1 cellular context compared by ENCODE assay signal in genomic region chr7:44847509-44847919, GRCh38.
TF ChIP-seq lines count a peak whose summit lies in the region.

No MANE protein-coding gene starts in this region.

TF ChIP-seq in HEK293, 187 proteins besides CTCF, POLR2A, EP300 and RAD21 (continued from another document):
- TF ChIP-seq, protein P1, sequence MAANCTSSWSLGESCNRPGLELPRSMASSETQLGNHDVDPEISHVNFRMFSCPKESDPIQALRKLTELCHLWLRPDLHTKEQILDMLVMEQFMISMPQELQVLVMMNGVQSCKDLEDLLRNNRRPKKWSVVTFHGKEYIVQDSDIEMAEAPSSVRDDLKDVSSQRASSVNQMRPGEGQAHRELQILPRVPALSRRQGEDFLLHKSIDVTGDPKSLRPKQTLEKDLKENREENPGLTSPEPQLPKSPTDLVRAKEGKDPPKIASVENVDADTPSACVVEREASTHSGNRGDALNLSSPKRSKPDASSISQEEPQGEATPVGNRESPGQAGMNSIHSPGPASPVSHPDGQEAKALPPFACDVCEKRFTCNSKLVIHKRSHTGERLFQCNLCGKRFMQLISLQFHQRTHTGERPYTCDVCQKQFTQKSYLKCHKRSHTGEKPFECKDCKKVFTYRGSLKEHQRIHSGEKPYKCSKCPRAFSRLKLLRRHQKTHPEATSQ (tag by site-specific recombination; IDR thresholded peaks at IDR 0.05), result 0 out of 2 replicates have a peak, but pooled peaks have one; percentile 58
- no peak for TF ChIP-seq PBX3 (CRISPR knock-in tag; IDR thresholded peaks at IDR 0.05)
- no peak for TF ChIP-seq ZNF792 (tag by site-specific recombination; IDR thresholded peaks at IDR 0.05)
- no peak for TF ChIP-seq ZNF791 (tag by site-specific recombination; IDR thresholded peaks at IDR 0.05)
- TF ChIP-seq ZXDB (tag by site-specific recombination; IDR thresholded peaks at IDR 0.05), result no peak; the same call in 1 of the 2 replicates
- TF ChIP-seq, protein P2, sequence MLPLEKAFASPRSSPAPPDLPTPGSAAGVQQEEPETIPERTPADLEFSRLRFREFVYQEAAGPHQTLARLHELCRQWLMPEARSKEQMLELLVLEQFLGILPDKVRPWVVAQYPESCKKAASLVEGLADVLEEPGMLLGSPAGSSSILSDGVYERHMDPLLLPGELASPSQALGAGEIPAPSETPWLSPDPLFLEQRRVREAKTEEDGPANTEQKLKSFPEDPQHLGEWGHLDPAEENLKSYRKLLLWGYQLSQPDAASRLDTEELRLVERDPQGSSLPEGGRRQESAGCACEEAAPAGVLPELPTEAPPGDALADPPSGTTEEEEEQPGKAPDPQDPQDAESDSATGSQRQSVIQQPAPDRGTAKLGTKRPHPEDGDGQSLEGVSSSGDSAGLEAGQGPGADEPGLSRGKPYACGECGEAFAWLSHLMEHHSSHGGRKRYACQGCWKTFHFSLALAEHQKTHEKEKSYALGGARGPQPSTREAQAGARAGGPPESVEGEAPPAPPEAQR (tag by site-specific recombination; IDR thresholded peaks at IDR 0.05), result no peak
- TF ChIP-seq PRDM1 (tag by site-specific recombination; IDR thresholded peaks at IDR 0.05), result no peak
- TF ChIP-seq ZNF596 (tag by site-specific recombination; IDR thresholded peaks at IDR 0.05), result peak; percentile 32; the same call in 1 of the 2 replicates
- peak; percentile 78 for TF ChIP-seq ZSCAN30 (tag by site-specific recombination; IDR thresholded peaks at IDR 0.05)
- no peak for TF ChIP-seq ZNF184 (tag by site-specific recombination; IDR thresholded peaks at IDR 0.05)
- TF ChIP-seq ZNF169 (tag by site-specific recombination; IDR thresholded peaks at IDR 0.05), result no peak
- TF ChIP-seq GLI2 (tag by site-specific recombination; IDR thresholded peaks at IDR 0.05; ENCODE audit: borderline replicate concordance, low read depth), result no peak
- TF ChIP-seq ZNF777 (tag by site-specific recombination; IDR thresholded peaks at IDR 0.05; ENCODE audit: borderline replicate concordance), result no peak
- no peak for TF ChIP-seq ZNF133 (tag by site-specific recombination; IDR thresholded peaks at IDR 0.05)
- no peak for TF ChIP-seq ZNF426 (tag by site-specific recombination; IDR thresholded peaks at IDR 0.05)
- no peak for TF ChIP-seq ZNF549 (tag by site-specific recombination; IDR thresholded peaks at IDR 0.05)
- no peak for TF ChIP-seq ZNF701 (tag by site-specific recombination; IDR thresholded peaks at IDR 0.05)
- TF ChIP-seq, protein P3, sequence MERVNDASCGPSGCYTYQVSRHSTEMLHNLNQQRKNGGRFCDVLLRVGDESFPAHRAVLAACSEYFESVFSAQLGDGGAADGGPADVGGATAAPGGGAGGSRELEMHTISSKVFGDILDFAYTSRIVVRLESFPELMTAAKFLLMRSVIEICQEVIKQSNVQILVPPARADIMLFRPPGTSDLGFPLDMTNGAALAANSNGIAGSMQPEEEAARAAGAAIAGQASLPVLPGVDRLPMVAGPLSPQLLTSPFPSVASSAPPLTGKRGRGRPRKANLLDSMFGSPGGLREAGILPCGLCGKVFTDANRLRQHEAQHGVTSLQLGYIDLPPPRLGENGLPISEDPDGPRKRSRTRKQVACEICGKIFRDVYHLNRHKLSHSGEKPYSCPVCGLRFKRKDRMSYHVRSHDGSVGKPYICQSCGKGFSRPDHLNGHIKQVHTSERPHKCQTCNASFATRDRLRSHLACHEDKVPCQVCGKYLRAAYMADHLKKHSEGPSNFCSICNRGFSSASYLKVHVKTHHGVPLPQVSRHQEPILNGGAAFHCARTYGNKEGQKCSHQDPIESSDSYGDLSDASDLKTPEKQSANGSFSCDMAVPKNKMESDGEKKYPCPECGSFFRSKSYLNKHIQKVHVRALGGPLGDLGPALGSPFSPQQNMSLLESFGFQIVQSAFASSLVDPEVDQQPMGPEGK (tag by site-specific recombination; IDR thresholded peaks at IDR 0.05), result peak; percentile 82
- TF ChIP-seq ZNF16 (tag by site-specific recombination; IDR thresholded peaks at IDR 0.05; ENCODE audit: low read depth), result no peak
- TF ChIP-seq ZNF624 (tag by site-specific recombination; IDR thresholded peaks at IDR 0.05), result no peak
- TF ChIP-seq ZNF548 (tag by site-specific recombination; IDR thresholded peaks at IDR 0.05), result no peak
- TF ChIP-seq KLF9 (tag by site-specific recombination; IDR thresholded peaks at IDR 0.05; ENCODE audit: low read depth), result no peak
- no peak for TF ChIP-seq ZNF157 (tag by site-specific recombination; IDR thresholded peaks at IDR 0.05)
- no peak for TF ChIP-seq TRIM28 (IDR thresholded peaks at IDR 0.05; ENCODE audit: borderline replicate concordance, low read length)
- no peak for TF ChIP-seq KLF1 (tag by site-specific recombination; IDR thresholded peaks at IDR 0.05)
- TF ChIP-seq PRDM10 (tag by site-specific recombination; IDR thresholded peaks at IDR 0.05), result peak; percentile 48
- no peak for TF ChIP-seq KLF10 (tag by site-specific recombination; IDR thresholded peaks at IDR 0.05)
- TF ChIP-seq ZNF629 (tag by site-specific recombination; IDR thresholded peaks at IDR 0.05), result peak; percentile 78
- TF ChIP-seq HOXC10 (CRISPR knock-in tag; IDR thresholded peaks at IDR 0.05), result no peak
- TF ChIP-seq ZNF112 (tag by site-specific recombination; IDR thresholded peaks at IDR 0.05), result no peak
- TF ChIP-seq ZNF114 (tag by site-specific recombination; IDR thresholded peaks at IDR 0.05), result no peak
- TF ChIP-seq, protein P4, sequence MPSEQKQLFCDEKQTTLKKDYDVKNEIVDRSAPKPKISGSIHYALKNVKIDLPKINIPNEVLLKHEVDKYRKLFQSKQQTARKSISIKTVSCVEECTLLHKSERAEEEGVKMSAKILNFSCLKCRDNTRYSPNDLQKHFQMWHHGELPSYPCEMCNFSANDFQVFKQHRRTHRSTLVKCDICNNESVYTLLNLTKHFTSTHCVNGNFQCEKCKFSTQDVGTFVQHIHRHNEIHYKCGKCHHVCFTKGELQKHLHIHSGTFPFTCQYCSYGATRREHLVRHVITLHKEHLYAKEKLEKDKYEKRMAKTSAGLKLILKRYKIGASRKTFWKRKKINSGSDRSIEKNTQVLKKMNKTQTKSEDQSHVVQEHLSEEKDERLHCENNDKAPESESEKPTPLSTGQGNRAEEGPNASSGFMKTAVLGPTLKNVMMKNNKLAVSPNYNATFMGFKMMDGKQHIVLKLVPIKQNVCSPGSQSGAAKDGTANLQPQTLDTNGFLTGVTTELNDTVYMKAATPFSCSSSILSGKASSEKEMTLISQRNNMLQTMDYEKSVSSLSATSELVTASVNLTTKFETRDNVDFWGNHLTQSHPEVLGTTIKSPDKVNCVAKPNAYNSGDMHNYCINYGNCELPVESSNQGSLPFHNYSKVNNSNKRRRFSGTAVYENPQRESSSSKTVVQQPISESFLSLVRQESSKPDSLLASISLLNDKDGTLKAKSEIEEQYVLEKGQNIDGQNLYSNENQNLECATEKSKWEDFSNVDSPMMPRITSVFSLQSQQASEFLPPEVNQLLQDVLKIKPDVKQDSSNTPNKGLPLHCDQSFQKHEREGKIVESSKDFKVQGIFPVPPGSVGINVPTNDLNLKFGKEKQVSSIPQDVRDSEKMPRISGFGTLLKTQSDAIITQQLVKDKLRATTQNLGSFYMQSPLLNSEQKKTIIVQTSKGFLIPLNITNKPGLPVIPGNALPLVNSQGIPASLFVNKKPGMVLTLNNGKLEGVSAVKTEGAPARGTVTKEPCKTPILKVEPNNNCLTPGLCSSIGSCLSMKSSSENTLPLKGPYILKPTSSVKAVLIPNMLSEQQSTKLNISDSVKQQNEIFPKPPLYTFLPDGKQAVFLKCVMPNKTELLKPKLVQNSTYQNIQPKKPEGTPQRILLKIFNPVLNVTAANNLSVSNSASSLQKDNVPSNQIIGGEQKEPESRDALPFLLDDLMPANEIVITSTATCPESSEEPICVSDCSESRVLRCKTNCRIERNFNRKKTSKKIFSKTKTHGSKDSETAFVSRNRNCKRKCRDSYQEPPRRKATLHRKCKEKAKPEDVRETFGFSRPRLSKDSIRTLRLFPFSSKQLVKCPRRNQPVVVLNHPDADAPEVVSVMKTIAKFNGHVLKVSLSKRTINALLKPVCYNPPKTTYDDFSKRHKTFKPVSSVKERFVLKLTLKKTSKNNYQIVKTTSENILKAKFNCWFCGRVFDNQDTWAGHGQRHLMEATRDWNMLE (tag by site-specific recombination; conservative IDR thresholded peaks at IDR 0.05; ENCODE audit: low read depth), result 0 out of 2 replicates have a peak, but pooled peaks have one; percentile 10
- TF ChIP-seq ZNF350 (tag by site-specific recombination; IDR thresholded peaks at IDR 0.05), result no peak
- TF ChIP-seq ATF2 (tag by site-specific recombination; IDR thresholded peaks at IDR 0.05; ENCODE audit: low read depth), result peak; percentile 96
- peak; percentile 48 for TF ChIP-seq ZBTB48 (tag by site-specific recombination; IDR thresholded peaks at IDR 0.05)
- no peak for TF ChIP-seq ZNF341 (tag by site-specific recombination; IDR thresholded peaks at IDR 0.05; ENCODE audit: low read depth)
- TF ChIP-seq ZNF221 (tag by site-specific recombination; IDR thresholded peaks at IDR 0.05; ENCODE audit: borderline replicate concordance), result no peak
- TF ChIP-seq, protein P5, sequence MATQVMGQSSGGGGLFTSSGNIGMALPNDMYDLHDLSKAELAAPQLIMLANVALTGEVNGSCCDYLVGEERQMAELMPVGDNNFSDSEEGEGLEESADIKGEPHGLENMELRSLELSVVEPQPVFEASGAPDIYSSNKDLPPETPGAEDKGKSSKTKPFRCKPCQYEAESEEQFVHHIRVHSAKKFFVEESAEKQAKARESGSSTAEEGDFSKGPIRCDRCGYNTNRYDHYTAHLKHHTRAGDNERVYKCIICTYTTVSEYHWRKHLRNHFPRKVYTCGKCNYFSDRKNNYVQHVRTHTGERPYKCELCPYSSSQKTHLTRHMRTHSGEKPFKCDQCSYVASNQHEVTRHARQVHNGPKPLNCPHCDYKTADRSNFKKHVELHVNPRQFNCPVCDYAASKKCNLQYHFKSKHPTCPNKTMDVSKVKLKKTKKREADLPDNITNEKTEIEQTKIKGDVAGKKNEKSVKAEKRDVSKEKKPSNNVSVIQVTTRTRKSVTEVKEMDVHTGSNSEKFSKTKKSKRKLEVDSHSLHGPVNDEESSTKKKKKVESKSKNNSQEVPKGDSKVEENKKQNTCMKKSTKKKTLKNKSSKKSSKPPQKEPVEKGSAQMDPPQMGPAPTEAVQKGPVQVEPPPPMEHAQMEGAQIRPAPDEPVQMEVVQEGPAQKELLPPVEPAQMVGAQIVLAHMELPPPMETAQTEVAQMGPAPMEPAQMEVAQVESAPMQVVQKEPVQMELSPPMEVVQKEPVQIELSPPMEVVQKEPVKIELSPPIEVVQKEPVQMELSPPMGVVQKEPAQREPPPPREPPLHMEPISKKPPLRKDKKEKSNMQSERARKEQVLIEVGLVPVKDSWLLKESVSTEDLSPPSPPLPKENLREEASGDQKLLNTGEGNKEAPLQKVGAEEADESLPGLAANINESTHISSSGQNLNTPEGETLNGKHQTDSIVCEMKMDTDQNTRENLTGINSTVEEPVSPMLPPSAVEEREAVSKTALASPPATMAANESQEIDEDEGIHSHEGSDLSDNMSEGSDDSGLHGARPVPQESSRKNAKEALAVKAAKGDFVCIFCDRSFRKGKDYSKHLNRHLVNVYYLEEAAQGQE (tag by site-specific recombination; IDR thresholded peaks at IDR 0.05), result no peak
- TF ChIP-seq ZNF292 (tag by site-specific recombination; IDR thresholded peaks at IDR 0.05; ENCODE audit: borderline replicate concordance, low read depth), result no peak
- no peak for TF ChIP-seq ZNF623 (tag by site-specific recombination; IDR thresholded peaks at IDR 0.05)
